8 cellular contexts compared by ENCODE assay signal in genomic region chr4:55948726-55949479, GRCh38. TPM values are rescaled to one million over a fixed set of nuclear protein-coding genes. Genes with fewer than 3 reads are reported as not detected.
DNase-seq lines count a peak whose midpoint lies in the region; ATAC-seq, FAIRE-seq and TF ChIP-seq lines count a peak whose summit lies in the region.

Gene CEP135, plus strand, starts transcription at chr4:55948945. Its CDS starts 3,186 bp downstream, at chr4:55952131.

- no peaks in the 10 kb centered on the region for H3K9me3 ChIP-seq in ES-I3 (ENCODE audit: control insufficient read depth, insufficient read depth, low read length)
- H3K9me3 ChIP-seq in fibroblast of lung (ENCODE audit: control insufficient read depth, insufficient read depth, low read depth, low read length) = no peaks in the 10 kb centered on the region

- H3K4me2 ChIP-seq in fibroblast of lung (ENCODE audit: extremely low read depth, insufficient read depth, low read length) = peak within 1 kb of the TSS; percentile 95

- peaks cover 20% of the 10 kb centered on the region for H3K79me2 ChIP-seq in fibroblast of lung (ENCODE audit: control insufficient read depth, insufficient read depth, low read length)

- H3K4me3 Mint-ChIP-seq in naive thymus-derived CD8-positive, alpha-beta T cell = peak within 1 kb of the TSS; percentile 82 to 99 (median 92)
- peak within 1 kb of the TSS; percentile 82 to 97 for H3K4me3 Mint-ChIP-seq in stimulated activated naive B cell treated with anti-CD40 and anti-IgM and Interleukin-4, amounts not matched to agents 10 μg/mL and 1 μg/mL and 100 μg/mL, for 72 hours

- peak within 1 kb of the TSS; percentile 80 for H2AFZ ChIP-seq in fibroblast of lung (ENCODE audit: low read length)

- peak; percentile 47 for DNase-seq in H54 (ENCODE audit: insufficient read length, low spot score)
- DNase-seq in LNCaP clone FGC (ENCODE audit: low read depth) = peak; percentile 69
- peak; percentile 90 for DNase-seq in RPMI8226
- DNase-seq in activated T-helper 1 cell treated with anti-CD3 and anti-CD28 coated beads, Interleukin-2, amount 50 U/mL, for 16 hours (ENCODE audit: low read depth in 1 of 2, low spot score in 1 of 2) = peak; percentile 83 to 89
- DNase-seq in fibroblast of lung (ENCODE audit: low read depth in 2 of 2) = peak; percentile 92 to 93
- peak; percentile 83 to 94 (median 90) for DNase-seq in naive thymus-derived CD8-positive, alpha-beta T cell
- DNase-seq in stimulated activated naive B cell treated with anti-CD40 and anti-IgM and Interleukin-4, amounts not matched to agents 10 μg/mL and 1 μg/mL and 100 μg/mL, for 72 hours = peak; percentile 96

- H3K4me3 ChIP-seq in LNCaP clone FGC (ENCODE audit: low read depth, low read length) = peak within 1 kb of the TSS; percentile 58
- peak within 1 kb of the TSS; percentile 70 to 96 (median 81) for H3K4me3 ChIP-seq in fibroblast of lung (replicated peaks in 1 of 4; ENCODE audit: control extremely low read depth in 1 of 4, insufficient read depth in 1 of 4, low read depth in 3 of 4, low read length in 4 of 4)

- H3K9ac ChIP-seq in ES-I3 (ENCODE audit: low read depth, low read length) (peak within 1 kb of the TSS; percentile 77), fibroblast of lung (ENCODE audit: insufficient read depth, low read length) (peak within 1 kb of the TSS; percentile 89)

- no peak for FAIRE-seq in H54 (lab: Jason Lieb, UNC)

- POLR2A ChIA-PET in naive thymus-derived CD8-positive, alpha-beta T cell (lab: Charles Lee) = interaction anchor here (0.5 to 3.5 kb wide), 19 partner anchors 8 to 1033 kb away, joined by 3 to 19 read pairs (median 4); partner anchors contain the start of genes AASDH, NOA1, PAICS and POLR2B

- peak within 1 kb of the TSS; percentile 91 to 98 (median 96) for H3K27ac Mint-ChIP-seq in naive thymus-derived CD8-positive, alpha-beta T cell
- H3K27ac Mint-ChIP-seq in stimulated activated naive B cell treated with anti-CD40 and anti-IgM and Interleukin-4, amounts not matched to agents 10 μg/mL and 1 μg/mL and 100 μg/mL, for 72 hours = peak within 1 kb of the TSS; percentile 98

- no peaks in the 10 kb centered on the region for H4K20me1 ChIP-seq in fibroblast of lung (ENCODE audit: control insufficient read depth, extremely low read depth, insufficient read depth, low read length)

- H3K27me3 Mint-ChIP-seq in naive thymus-derived CD8-positive, alpha-beta T cell = no peaks in the 10 kb centered on the region
- no peaks in the 10 kb centered on the region for H3K27me3 Mint-ChIP-seq in stimulated activated naive B cell treated with anti-CD40 and anti-IgM and Interleukin-4, amounts not matched to agents 10 μg/mL and 1 μg/mL and 100 μg/mL, for 72 hours

- H3K4me1 ChIP-seq in ES-I3 (ENCODE audit: insufficient read depth, low read length) = peaks cover 17% of the 10 kb centered on the region
- H3K4me1 ChIP-seq in fibroblast of lung (ENCODE audit: control insufficient read depth, extremely low read depth, insufficient read depth, low read length) = peaks cover 3% of the 10 kb centered on the region

- H3K27me3 ChIP-seq in fibroblast of lung (ENCODE audit: control insufficient read depth, insufficient read depth, low read length) = no peaks in the 10 kb centered on the region

- TF ChIP-seq CTCF in LNCaP clone FGC (IDR thresholded peaks at IDR 0.05; ENCODE audit: control insufficient read depth, extremely low read depth, insufficient read depth) (peak; percentile 95), fibroblast of lung (conservative IDR thresholded peaks at IDR 0.05 in 1 of 2, IDR thresholded peaks at IDR 0.05 in 1 of 2; ENCODE audit: low read depth in 1 of 2, low read length in 2 of 2) (peak; percentile 69 to 76)

- H3K9me3 Mint-ChIP-seq in naive thymus-derived CD8-positive, alpha-beta T cell = peaks cover 0 to 12% (median 0%) of the 10 kb centered on the region in 9 donors
- peaks cover 0 to 2% of the 10 kb centered on the region in 2 donors for H3K9me3 Mint-ChIP-seq in stimulated activated naive B cell treated with anti-CD40 and anti-IgM and Interleukin-4, amounts not matched to agents 10 μg/mL and 1 μg/mL and 100 μg/mL, for 72 hours

- H3K27ac ChIP-seq in fibroblast of lung (ENCODE audit: insufficient read depth, low read length) = peak within 1 kb of the TSS; percentile 92

- H3K4me1 Mint-ChIP-seq in naive thymus-derived CD8-positive, alpha-beta T cell = peaks cover 26 to 56% (median 39%) of the 10 kb centered on the region in 4 donors
- H3K4me1 Mint-ChIP-seq in stimulated activated naive B cell treated with anti-CD40 and anti-IgM and Interleukin-4, amounts not matched to agents 10 μg/mL and 1 μg/mL and 100 μg/mL, for 72 hours = peaks cover 30 to 51% of the 10 kb centered on the region in 2 donors

- no peaks in the 10 kb centered on the region; the same call in 1 of the 2 replicates for H3K36me3 ChIP-seq in ES-I3 (ENCODE audit: insufficient read depth, low read length)
- H3K36me3 ChIP-seq in fibroblast of lung (ENCODE audit: control insufficient read depth, insufficient read depth, low read length) = no peaks in the 10 kb centered on the region

- peaks cover 6 to 20% (median 6%) of the 10 kb centered on the region in 3 donors for H3K36me3 Mint-ChIP-seq in naive thymus-derived CD8-positive, alpha-beta T cell
- peaks cover 7 to 16% of the 10 kb centered on the region in 2 donors for H3K36me3 Mint-ChIP-seq in stimulated activated naive B cell treated with anti-CD40 and anti-IgM and Interleukin-4, amounts not matched to agents 10 μg/mL and 1 μg/mL and 100 μg/mL, for 72 hours

- peak; percentile 69 for TF ChIP-seq POLR2A in H54 (IDR thresholded peaks at IDR 0.05; ENCODE audit: low read depth, low read length)

- ATAC-seq in naive thymus-derived CD8-positive, alpha-beta T cell = peak; percentile 69 to 78
- peak; percentile 77 for ATAC-seq in stimulated activated naive B cell treated with anti-CD40 and anti-IgM and Interleukin-4, amounts not matched to agents 10 μg/mL and 1 μg/mL and 100 μg/mL, for 72 hours (replicated peaks)

RNA-seq across cellular contexts. Expression of gene CEP135, which starts in this region (rescaled TPM):
- total RNA-seq in fibroblast of lung = 5.9 and 6.4 TPM in 2 replicates
- 4.6 and 5.8 TPM in 2 replicates for polyA plus RNA-seq in fibroblast of lung
- polyA plus RNA-seq in fibroblast of lung (2012) = 2.2 and 3.4 TPM in 2 replicates
- polyA minus RNA-seq in fibroblast of lung (ENCODE audit: low replicate concordance) = 0.37 TPM in 1 of 2 replicates, not detected in the other
- total RNA-seq in naive thymus-derived CD8-positive, alpha-beta T cell = 10 to 100 TPM; 25.9 to 31.5 TPM
- polyA plus RNA-seq in naive thymus-derived CD8-positive, alpha-beta T cell = 10 to 100 TPM in 1 of 3 donors, 1 to 10 TPM in 2; 7.9 to 13.8 (median 8.3) TPM

Comparison
In these comparisons a context has a peak if more than half of its experiments do, and no peak if none do; other contexts are left out.
1. Peak in every context shown above with its lines: DNase-seq, ATAC-seq, H3K4me3 ChIP-seq and H3K27ac ChIP-seq.